Comparison of ENCODE assay signal across 22 cellular contexts in genomic region chr6:82766476-82766875, GRCh38.
DNase-seq lines count a peak whose midpoint lies in the region; ATAC-seq, FAIRE-seq and TF ChIP-seq lines count a peak whose summit lies in the region.
"Had no signal": no experiment of that assay in that cellular context is flagged by ENCODE, and none has a peak within 500 bp of the region (broad histone marks: within the 10 kb centered on the region; RNA-seq: fewer than 3 reads in every experiment).

No MANE protein-coding gene starts in this region.

- TF ChIP-seq RAD21 in SK-N-SH (IDR thresholded peaks at IDR 0.05; ENCODE audit: low read length): no peak

- FAIRE-seq in bronchial epithelial cell (lab: Jason Lieb, UNC): no peak
- FAIRE-seq: A549, D721Med, GM12892, GM18507, HTR-8/SVneo had no signal

- H3K4me1 ChIP-seq in SK-N-SH (ENCODE audit: control insufficient read depth in 1 of 2, insufficient read depth in 2 of 2, low read depth in 1 of 2, low read length in 1 of 2) (no peaks in the 10 kb centered on the region; a peak in 1 of 4 replicates), foreskin keratinocyte (peaks cover 3% of the 10 kb centered on the region)
- H3K4me1 ChIP-seq: A549, Caco-2, HAP-1 had no signal

- H3K27me3 ChIP-seq in SK-N-SH (ENCODE audit: insufficient read depth) (no peaks in the 10 kb centered on the region), bronchial epithelial cell (ENCODE audit: control insufficient read depth, insufficient read depth, low read length) (no peaks in the 10 kb centered on the region), foreskin keratinocyte (no peaks in the 10 kb centered on the region)

- no peaks in the 10 kb centered on the region for H3K9me3 Mint-ChIP-seq in activated T-helper 17 cell treated with anti-CD3 and anti-CD28 coated beads, Interleukin-2, amount 50 U/mL, for 72 hours
- H3K9me3 Mint-ChIP-seq: CD4-positive, alpha-beta T cell had no signal

- no peaks in the 10 kb centered on the region for H3K4me1 Mint-ChIP-seq in activated T-helper 17 cell treated with anti-CD3 and anti-CD28 coated beads, Interleukin-2, amount 50 U/mL, for 72 hours

- no peak overlapping the region for H3K4me2 ChIP-seq in SK-N-SH
- H3K4me2 ChIP-seq: A549 had no signal

- 81% methylated on average over 1 of the region's 1 CpG for WGBS in SK-N-SH (ENCODE audit: low lambda C conversion rate)

- no peaks in the 10 kb centered on the region for H3K36me3 Mint-ChIP-seq in activated T-helper 17 cell treated with anti-CD3 and anti-CD28 coated beads, Interleukin-2, amount 50 U/mL, for 72 hours (ENCODE audit: low read depth)

- H3K4me3 ChIP-seq in SK-N-SH (ENCODE audit: low read depth in 2 of 2, low read length in 1 of 2): no peak overlapping the region
- no peak overlapping the region for H3K4me3 ChIP-seq in bronchial epithelial cell (ENCODE audit: low read depth, low read length)
- H3K4me3 ChIP-seq: A549, HAP-1 had no signal

- H3K36me3 ChIP-seq in SK-N-SH (replicated peaks in 1 of 2; ENCODE audit: control insufficient read depth in 1 of 2, insufficient read depth in 2 of 2, low read length in 1 of 2) (no peaks in the 10 kb centered on the region), bronchial epithelial cell (ENCODE audit: control insufficient read depth, insufficient read depth, low read length) (no peaks in the 10 kb centered on the region)
- H3K36me3 ChIP-seq: HAP-1 had no signal

- CTCF ChIA-PET in SK-N-SH (lab: Yijun Ruan, JAX): no interaction called here

- H2AFZ ChIP-seq in SK-N-SH (ENCODE audit: low read depth): no peak overlapping the region

- H3F3A ChIP-seq in SK-N-SH (replicated peaks; ENCODE audit: insufficient read depth): no peaks in the 10 kb centered on the region

- no peak for TF ChIP-seq EP300 in SK-N-SH (IDR thresholded peaks at IDR 0.05; ENCODE audit: borderline replicate concordance in 1 of 2, low read depth in 1 of 2, low read length in 1 of 2)

- ATAC-seq in SK-N-SH treated with all-trans-retinoic acid at 6 μM for 48 hours: no peak
- peak; percentile 95 for ATAC-seq in foreskin keratinocyte
- ATAC-seq in GM18520 (IDR thresholded peaks at IDR 0.05; ENCODE audit: unreplicated experiment): no peak
- no peak for ATAC-seq in activated T-helper 17 cell treated with anti-CD3 and anti-CD28 coated beads, Interleukin-2, amount 50 U/mL, for 72 hours (replicated peaks)
- ATAC-seq: A549 had no signal

- no peaks in the 10 kb centered on the region for H3K9me2 ChIP-seq in SK-N-SH

- DNase-seq in SK-N-SH (no peak), HPDE6-E6E7 (ENCODE audit: extremely low spot score) (peak; percentile 9), bronchial epithelial cell (ENCODE audit: low read depth) (peak; percentile 89), foreskin keratinocyte (peak; percentile 20 to 56), activated T-cell treated with anti-CD3 and anti-CD28 coated beads for 4 hours (no peak)
- DNase-seq: AML-193; Caco-2; CD4-positive, alpha-beta T cell; GDM1; IMR-90 had no signal

- H3K27ac Mint-ChIP-seq in activated T-helper 17 cell treated with anti-CD3 and anti-CD28 coated beads, Interleukin-2, amount 50 U/mL, for 72 hours: no peak overlapping the region
- H3K27ac Mint-ChIP-seq: CD4-positive, alpha-beta T cell had no signal

- no peaks in the 10 kb centered on the region for H3K27me3 Mint-ChIP-seq in activated T-helper 17 cell treated with anti-CD3 and anti-CD28 coated beads, Interleukin-2, amount 50 U/mL, for 72 hours
- H3K27me3 Mint-ChIP-seq: CD4-positive, alpha-beta T cell had no signal

- POLR2A ChIA-PET in SK-N-SH (lab: Yijun Ruan, JAX): no interaction called here

- no peaks in the 10 kb centered on the region for H3K9me3 ChIP-seq in SK-N-SH
- H3K9me3 ChIP-seq: A549, Caco-2, HAP-1 had no signal

- H3K9ac ChIP-seq in SK-N-SH: no peak overlapping the region

- H3K27ac ChIP-seq in SK-N-SH (ENCODE audit: low read depth in 2 of 2, low read length in 1 of 2) (no peak overlapping the region), foreskin keratinocyte (peak overlapping the region; percentile 32)
- H3K27ac ChIP-seq: 22Rv1, A549, C4-2B, HL-60 had no signal

- H3K79me2 ChIP-seq in SK-N-SH (ENCODE audit: insufficient read depth): no peaks in the 10 kb centered on the region

- TF ChIP-seq CTCF in SK-N-SH (IDR thresholded peaks at IDR 0.05) (no peak), bronchial epithelial cell (IDR thresholded peaks at IDR 0.05; ENCODE audit: insufficient read depth, low read length, severe bottlenecking) (no peak), foreskin keratinocyte (conservative IDR thresholded peaks at IDR 0.05) (no peak)

- no peaks in the 10 kb centered on the region for H4K20me1 ChIP-seq in SK-N-SH (ENCODE audit: insufficient read depth)

- no peak overlapping the region for H3K4me3 Mint-ChIP-seq in activated T-helper 17 cell treated with anti-CD3 and anti-CD28 coated beads, Interleukin-2, amount 50 U/mL, for 72 hours
- H3K4me3 Mint-ChIP-seq: CD4-positive, alpha-beta T cell had no signal

TF ChIP-seq in SK-N-SH, 30 proteins besides CTCF, POLR2A, EP300 and RAD21:
- no peak for TF ChIP-seq MAX (IDR thresholded peaks at IDR 0.05; ENCODE audit: low read depth)
- 0 out of 2 replicates have a peak, but pooled peaks have one; percentile 5 for TF ChIP-seq FOSL2 (IDR thresholded peaks at IDR 0.05; ENCODE audit: borderline replicate concordance, low read depth)

TF ChIP-seq in SK-N-SH treated with all-trans-retinoic acid at 6 μM for 48 hours, 23 proteins besides CTCF, POLR2A, EP300 and RAD21 (continues in another document):
- TF ChIP-seq TCF4 (CRISPR knock-in tag; IDR thresholded peaks at IDR 0.05; ENCODE audit: borderline replicate concordance): no peak
- TF ChIP-seq TSHZ2 (CRISPR knock-in tag; IDR thresholded peaks at IDR 0.05): no peak
- no peak for TF ChIP-seq POU6F1 (CRISPR knock-in tag; IDR thresholded peaks at IDR 0.05; ENCODE audit: borderline replicate concordance, low read depth)
- no peak for TF ChIP-seq ZNF70 (CRISPR knock-in tag; IDR thresholded peaks at IDR 0.05)
- TF ChIP-seq CSRNP3 (CRISPR knock-in tag; IDR thresholded peaks at IDR 0.05): no peak
- no peak for TF ChIP-seq RARB (CRISPR knock-in tag; IDR thresholded peaks at IDR 0.05)
- no peak for TF ChIP-seq BACH2 (CRISPR knock-in tag; IDR thresholded peaks at IDR 0.05; ENCODE audit: borderline replicate concordance)
- TF ChIP-seq ZC3H10 (CRISPR knock-in tag; IDR thresholded peaks at IDR 0.05): no peak
- no peak for TF ChIP-seq ARNTL (CRISPR knock-in tag; IDR thresholded peaks at IDR 0.05; ENCODE audit: borderline replicate concordance, low read depth)
- TF ChIP-seq CSDC2 (CRISPR knock-in tag; IDR thresholded peaks at IDR 0.05): no peak

Comparison
In these comparisons a context has a peak if more than half of its experiments do, and no peak if none do; other contexts are left out.
1. DNase-seq: peak in HPDE6-E6E7 (single experiment), bronchial epithelial cell (single experiment) and foreskin keratinocyte (2 of 2); none in SK-N-SH (single experiment) and activated T-cell treated with anti-CD3 and anti-CD28 coated beads for 4 hours (single experiment).